In genomic region chr1:54459140-54459539, GRCh38 we compare ENCODE assay signal across 1 cellular context.
TF ChIP-seq lines count a peak whose summit lies in the region.

No MANE protein-coding gene starts in this region.

TF ChIP-seq in GM23338, 12 proteins besides CTCF, POLR2A, EP300 and RAD21 (continued from another document):
- TF ChIP-seq, protein P1, sequence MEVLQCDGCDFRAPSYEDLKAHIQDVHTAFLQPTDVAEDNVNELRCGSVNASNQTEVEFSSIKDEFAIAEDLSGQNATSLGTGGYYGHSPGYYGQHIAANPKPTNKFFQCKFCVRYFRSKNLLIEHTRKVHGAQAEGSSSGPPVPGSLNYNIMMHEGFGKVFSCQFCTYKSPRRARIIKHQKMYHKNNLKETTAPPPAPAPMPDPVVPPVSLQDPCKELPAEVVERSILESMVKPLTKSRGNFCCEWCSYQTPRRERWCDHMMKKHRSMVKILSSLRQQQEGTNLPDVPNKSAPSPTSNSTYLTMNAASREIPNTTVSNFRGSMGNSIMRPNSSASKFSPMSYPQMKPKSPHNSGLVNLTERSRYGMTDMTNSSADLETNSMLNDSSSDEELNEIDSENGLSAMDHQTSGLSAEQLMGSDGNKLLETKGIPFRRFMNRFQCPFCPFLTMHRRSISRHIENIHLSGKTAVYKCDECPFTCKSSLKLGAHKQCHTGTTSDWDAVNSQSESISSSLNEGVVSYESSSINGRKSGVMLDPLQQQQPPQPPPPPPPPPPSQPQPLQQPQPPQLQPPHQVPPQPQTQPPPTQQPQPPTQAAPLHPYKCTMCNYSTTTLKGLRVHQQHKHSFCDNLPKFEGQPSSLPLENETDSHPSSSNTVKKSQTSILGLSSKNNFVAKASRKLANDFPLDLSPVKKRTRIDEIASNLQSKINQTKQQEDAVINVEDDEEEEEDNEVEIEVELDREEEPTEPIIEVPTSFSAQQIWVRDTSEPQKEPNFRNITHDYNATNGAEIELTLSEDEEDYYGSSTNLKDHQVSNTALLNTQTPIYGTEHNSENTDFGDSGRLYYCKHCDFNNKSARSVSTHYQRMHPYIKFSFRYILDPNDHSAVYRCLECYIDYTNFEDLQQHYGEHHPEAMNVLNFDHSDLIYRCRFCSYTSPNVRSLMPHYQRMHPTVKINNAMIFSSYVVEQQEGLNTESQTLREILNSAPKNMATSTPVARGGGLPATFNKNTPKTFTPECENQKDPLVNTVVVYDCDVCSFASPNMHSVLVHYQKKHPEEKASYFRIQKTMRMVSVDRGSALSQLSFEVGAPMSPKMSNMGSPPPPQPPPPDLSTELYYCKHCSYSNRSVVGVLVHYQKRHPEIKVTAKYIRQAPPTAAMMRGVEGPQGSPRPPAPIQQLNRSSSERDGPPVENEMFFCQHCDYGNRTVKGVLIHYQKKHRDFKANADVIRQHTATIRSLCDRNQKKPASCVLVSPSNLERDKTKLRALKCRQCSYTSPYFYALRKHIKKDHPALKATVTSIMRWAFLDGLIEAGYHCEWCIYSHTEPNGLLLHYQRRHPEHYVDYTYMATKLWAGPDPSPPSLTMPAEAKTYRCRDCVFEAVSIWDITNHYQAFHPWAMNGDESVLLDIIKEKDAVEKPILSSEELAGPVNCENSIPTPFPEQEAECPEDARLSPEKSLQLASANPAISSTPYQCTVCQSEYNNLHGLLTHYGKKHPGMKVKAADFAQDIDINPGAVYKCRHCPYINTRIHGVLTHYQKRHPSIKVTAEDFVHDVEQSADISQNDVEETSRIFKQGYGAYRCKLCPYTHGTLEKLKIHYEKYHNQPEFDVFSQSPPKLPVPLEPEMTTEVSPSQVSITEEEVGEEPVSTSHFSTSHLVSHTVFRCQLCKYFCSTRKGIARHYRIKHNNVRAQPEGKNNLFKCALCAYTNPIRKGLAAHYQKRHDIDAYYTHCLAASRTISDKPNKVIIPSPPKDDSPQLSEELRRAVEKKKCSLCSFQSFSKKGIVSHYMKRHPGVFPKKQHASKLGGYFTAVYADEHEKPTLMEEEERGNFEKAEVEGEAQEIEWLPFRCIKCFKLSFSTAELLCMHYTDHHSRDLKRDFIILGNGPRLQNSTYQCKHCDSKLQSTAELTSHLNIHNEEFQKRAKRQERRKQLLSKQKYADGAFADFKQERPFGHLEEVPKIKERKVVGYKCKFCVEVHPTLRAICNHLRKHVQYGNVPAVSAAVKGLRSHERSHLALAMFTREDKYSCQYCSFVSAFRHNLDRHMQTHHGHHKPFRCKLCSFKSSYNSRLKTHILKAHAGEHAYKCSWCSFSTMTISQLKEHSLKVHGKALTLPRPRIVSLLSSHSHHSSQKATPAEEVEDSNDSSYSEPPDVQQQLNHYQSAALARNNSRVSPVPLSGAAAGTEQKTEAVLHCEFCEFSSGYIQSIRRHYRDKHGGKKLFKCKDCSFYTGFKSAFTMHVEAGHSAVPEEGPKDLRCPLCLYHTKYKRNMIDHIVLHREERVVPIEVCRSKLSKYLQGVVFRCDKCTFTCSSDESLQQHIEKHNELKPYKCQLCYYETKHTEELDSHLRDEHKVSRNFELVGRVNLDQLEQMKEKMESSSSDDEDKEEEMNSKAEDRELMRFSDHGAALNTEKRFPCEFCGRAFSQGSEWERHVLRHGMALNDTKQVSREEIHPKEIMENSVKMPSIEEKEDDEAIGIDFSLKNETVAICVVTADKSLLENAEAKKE (CRISPR knock-in tag; IDR thresholded peaks at IDR 0.05): no peak
- TF ChIP-seq POLR2AphosphoS5 (IDR thresholded peaks at IDR 0.05; ENCODE audit: low read depth): no peak
- TF ChIP-seq CREB1 (CRISPR knock-in tag; IDR thresholded peaks at IDR 0.05; ENCODE audit: low read depth): no peak
- no peak for TF ChIP-seq EZH2 (IDR thresholded peaks at IDR 0.05; ENCODE audit: low read depth, unreplicated experiment)
- TF ChIP-seq NANOG (IDR thresholded peaks at IDR 0.05; ENCODE audit: borderline replicate concordance): no peak
- TF ChIP-seq, protein P2, sequence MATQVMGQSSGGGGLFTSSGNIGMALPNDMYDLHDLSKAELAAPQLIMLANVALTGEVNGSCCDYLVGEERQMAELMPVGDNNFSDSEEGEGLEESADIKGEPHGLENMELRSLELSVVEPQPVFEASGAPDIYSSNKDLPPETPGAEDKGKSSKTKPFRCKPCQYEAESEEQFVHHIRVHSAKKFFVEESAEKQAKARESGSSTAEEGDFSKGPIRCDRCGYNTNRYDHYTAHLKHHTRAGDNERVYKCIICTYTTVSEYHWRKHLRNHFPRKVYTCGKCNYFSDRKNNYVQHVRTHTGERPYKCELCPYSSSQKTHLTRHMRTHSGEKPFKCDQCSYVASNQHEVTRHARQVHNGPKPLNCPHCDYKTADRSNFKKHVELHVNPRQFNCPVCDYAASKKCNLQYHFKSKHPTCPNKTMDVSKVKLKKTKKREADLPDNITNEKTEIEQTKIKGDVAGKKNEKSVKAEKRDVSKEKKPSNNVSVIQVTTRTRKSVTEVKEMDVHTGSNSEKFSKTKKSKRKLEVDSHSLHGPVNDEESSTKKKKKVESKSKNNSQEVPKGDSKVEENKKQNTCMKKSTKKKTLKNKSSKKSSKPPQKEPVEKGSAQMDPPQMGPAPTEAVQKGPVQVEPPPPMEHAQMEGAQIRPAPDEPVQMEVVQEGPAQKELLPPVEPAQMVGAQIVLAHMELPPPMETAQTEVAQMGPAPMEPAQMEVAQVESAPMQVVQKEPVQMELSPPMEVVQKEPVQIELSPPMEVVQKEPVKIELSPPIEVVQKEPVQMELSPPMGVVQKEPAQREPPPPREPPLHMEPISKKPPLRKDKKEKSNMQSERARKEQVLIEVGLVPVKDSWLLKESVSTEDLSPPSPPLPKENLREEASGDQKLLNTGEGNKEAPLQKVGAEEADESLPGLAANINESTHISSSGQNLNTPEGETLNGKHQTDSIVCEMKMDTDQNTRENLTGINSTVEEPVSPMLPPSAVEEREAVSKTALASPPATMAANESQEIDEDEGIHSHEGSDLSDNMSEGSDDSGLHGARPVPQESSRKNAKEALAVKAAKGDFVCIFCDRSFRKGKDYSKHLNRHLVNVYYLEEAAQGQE (IDR thresholded peaks at IDR 0.05; ENCODE audit: unreplicated experiment): no peak
- no peak for TF ChIP-seq ZNF331 (CRISPR knock-in tag; IDR thresholded peaks at IDR 0.05; ENCODE audit: low read depth)
- no peak for TF ChIP-seq ZNF114 (CRISPR knock-in tag; IDR thresholded peaks at IDR 0.05)
- no peak for TF ChIP-seq STAT1 (IDR thresholded peaks at IDR 0.05; ENCODE audit: unreplicated experiment)
- TF ChIP-seq ETS1 (IDR thresholded peaks at IDR 0.05): no peak
- no peak for TF ChIP-seq JUNB (IDR thresholded peaks at IDR 0.05; ENCODE audit: unreplicated experiment)
